Comparison of ENCODE assay signal across 1 cellular context in the genomic region with DNA sequence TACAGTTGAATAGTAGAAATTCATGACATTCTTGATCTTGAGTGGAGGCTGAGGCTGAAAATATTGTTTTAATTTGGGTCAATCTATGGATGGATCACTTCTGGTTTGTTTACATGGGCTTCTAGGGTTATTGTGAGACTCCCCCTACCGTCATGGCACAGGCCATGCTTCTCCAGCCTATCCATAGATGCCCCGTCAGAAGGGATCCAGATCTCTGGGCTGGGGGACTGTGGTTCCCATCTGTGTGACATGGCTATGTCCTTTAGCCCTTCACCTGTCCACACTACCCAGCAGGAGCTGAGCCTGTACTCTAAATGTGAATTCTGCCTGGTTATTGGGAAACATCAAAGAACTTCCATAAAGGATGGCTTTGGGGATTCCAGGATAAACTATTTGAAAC.
TF ChIP-seq lines count a peak whose summit lies in the region.

No MANE protein-coding gene starts in this region.

TF ChIP-seq in Ishikawa, 13 proteins besides CTCF, POLR2A, EP300 and RAD21 (continued from another document):
- TF ChIP-seq, protein P1, sequence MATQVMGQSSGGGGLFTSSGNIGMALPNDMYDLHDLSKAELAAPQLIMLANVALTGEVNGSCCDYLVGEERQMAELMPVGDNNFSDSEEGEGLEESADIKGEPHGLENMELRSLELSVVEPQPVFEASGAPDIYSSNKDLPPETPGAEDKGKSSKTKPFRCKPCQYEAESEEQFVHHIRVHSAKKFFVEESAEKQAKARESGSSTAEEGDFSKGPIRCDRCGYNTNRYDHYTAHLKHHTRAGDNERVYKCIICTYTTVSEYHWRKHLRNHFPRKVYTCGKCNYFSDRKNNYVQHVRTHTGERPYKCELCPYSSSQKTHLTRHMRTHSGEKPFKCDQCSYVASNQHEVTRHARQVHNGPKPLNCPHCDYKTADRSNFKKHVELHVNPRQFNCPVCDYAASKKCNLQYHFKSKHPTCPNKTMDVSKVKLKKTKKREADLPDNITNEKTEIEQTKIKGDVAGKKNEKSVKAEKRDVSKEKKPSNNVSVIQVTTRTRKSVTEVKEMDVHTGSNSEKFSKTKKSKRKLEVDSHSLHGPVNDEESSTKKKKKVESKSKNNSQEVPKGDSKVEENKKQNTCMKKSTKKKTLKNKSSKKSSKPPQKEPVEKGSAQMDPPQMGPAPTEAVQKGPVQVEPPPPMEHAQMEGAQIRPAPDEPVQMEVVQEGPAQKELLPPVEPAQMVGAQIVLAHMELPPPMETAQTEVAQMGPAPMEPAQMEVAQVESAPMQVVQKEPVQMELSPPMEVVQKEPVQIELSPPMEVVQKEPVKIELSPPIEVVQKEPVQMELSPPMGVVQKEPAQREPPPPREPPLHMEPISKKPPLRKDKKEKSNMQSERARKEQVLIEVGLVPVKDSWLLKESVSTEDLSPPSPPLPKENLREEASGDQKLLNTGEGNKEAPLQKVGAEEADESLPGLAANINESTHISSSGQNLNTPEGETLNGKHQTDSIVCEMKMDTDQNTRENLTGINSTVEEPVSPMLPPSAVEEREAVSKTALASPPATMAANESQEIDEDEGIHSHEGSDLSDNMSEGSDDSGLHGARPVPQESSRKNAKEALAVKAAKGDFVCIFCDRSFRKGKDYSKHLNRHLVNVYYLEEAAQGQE (IDR thresholded peaks at IDR 0.05; ENCODE audit: low read depth), result no peak
- TF ChIP-seq TAF1 (IDR thresholded peaks at IDR 0.05; ENCODE audit: low read depth) (no peak), FOXM1 (IDR thresholded peaks at IDR 0.05; ENCODE audit: borderline replicate concordance, low read depth) (no peak), ZBTB7A (IDR thresholded peaks at IDR 0.05; ENCODE audit: low read depth) (no peak), TEAD4 (IDR thresholded peaks at IDR 0.05) (no peak), CEBPB (IDR thresholded peaks at IDR 0.05) (no peak)
